Comparison of ENCODE assay signal across 10 cellular contexts in genomic region chr3:189276481-189277190, GRCh38.
DNase-seq lines count a peak whose midpoint lies in the region; ATAC-seq and TF ChIP-seq lines count a peak whose summit lies in the region.
"Had no signal": no experiment of that assay in that cellular context is flagged by ENCODE, and none has a peak within 500 bp of the region (broad histone marks: within the 10 kb centered on the region; RNA-seq: fewer than 3 reads in every experiment).

No MANE protein-coding gene starts in this region.

- no peak overlapping the region for H4K5ac ChIP-seq in IMR-90 (ENCODE audit: low read depth, low read length)

- H2BK120ac ChIP-seq in IMR-90 (ENCODE audit: low read depth, low read length), result peak overlapping the region; percentile 32; the same call in 1 of the 2 replicates

- TF ChIP-seq CTCF in IMR-90 (conservative IDR thresholded peaks at IDR 0.05; ENCODE audit: low read depth, low read length), result no peak
- no peak for TF ChIP-seq CTCF in Calu3 (IDR thresholded peaks at IDR 0.05; ENCODE audit: unreplicated experiment)
- TF ChIP-seq CTCF in GM10248 (IDR thresholded peaks at IDR 0.05; ENCODE audit: control extremely low read depth, extremely low read depth, low read depth, missing control alignments), result no peak

- no peaks in the 10 kb centered on the region for H3K9me3 ChIP-seq in IMR-90 (ENCODE audit: control insufficient read depth, insufficient read depth, low read length)

- no peak overlapping the region for H2BK5ac ChIP-seq in IMR-90 (ENCODE audit: low read depth, low read length, poor library complexity, severe bottlenecking)

- no peaks in the 10 kb centered on the region for H3K36me3 ChIP-seq in IMR-90 (ENCODE audit: control insufficient read depth, insufficient read depth, low read length)

- peak; percentile 56 for DNase-seq in Ammon's horn (ENCODE audit: low spot score)
- DNase-seq in IMR-90, result peak; percentile 28
- DNase-seq in amniotic epithelial cell (ENCODE audit: low read depth), result peak; percentile 93
- no peak for DNase-seq in left lobe of liver (ENCODE audit: low spot score)
- no peak for DNase-seq in Calu3
- DNase-seq in activated gamma-delta T cell (lab: John Stamatoyannopoulos, UW), result no peak
- DNase-seq in GOT3 (lab: John Stamatoyannopoulos, UW), result no peak
- no peak for DNase-seq in GM10248 (ENCODE audit: extremely low spot score)
- DNase-seq: activated CD8-positive, alpha-beta T cell treated with anti-CD3 and anti-CD28 coated beads for 36 hours had no signal

- ATAC-seq in IMR-90 (ENCODE audit: low read depth), result peak; percentile 35; the same call in 1 of the 2 replicates
- peak; percentile 36 for ATAC-seq in left lobe of liver
- ATAC-seq: activated CD8-positive, alpha-beta T cell treated with anti-CD3 and anti-CD28 coated beads for 36 hours; K562 had no signal

- H4K8ac ChIP-seq in IMR-90 (ENCODE audit: low read depth in 2 of 2, low read length in 2 of 2), result no peak overlapping the region

- CTCF ChIA-PET in IMR-90 (lab: Yijun Ruan, JAX) (no interaction called here), Calu3 (lab: Charles Lee) (interaction anchor here (0.6 to 2.3 kb wide), 5 partner anchors 12 to 672 kb away, joined by 3 to 6 read pairs (median 3); no protein-coding TSS in a partner anchor), GM10248 (lab: Yijun Ruan, JAX) (interaction anchor here (1.1 to 1.9 kb wide), 9 partner anchors 10 to 675 kb away, joined by 3 to 10 read pairs (median 3); no protein-coding TSS in a partner anchor)

- no peak overlapping the region for H2AK5ac ChIP-seq in IMR-90 (ENCODE audit: low read depth, low read length)

- no peak overlapping the region for H3K4me3 Mint-ChIP-seq in Calu3 (ENCODE audit: low read depth, unreplicated experiment)
- H3K4me3 Mint-ChIP-seq: activated CD8-positive, alpha-beta T cell treated with anti-CD3 and anti-CD28 coated beads for 36 hours had no signal

- H2AFZ ChIP-seq in IMR-90 (replicated peaks; ENCODE audit: low read length, poor library complexity), result peak overlapping the region; percentile 60

- H3K4me1 Mint-ChIP-seq in Calu3 (ENCODE audit: low read depth, unreplicated experiment), result peaks cover 34% of the 10 kb centered on the region

- no peak overlapping the region; the same call in 1 of the 2 replicates for H3K23ac ChIP-seq in IMR-90 (ENCODE audit: low read depth, low read length)

- peak overlapping the region; percentile 23; the same call in 1 of the 2 replicates for H2BK20ac ChIP-seq in IMR-90 (ENCODE audit: low read depth, low read length)

- H3K9me3 Mint-ChIP-seq in Calu3 (ENCODE audit: low read depth, unreplicated experiment), result peaks cover 3% of the 10 kb centered on the region
- H3K9me3 Mint-ChIP-seq: activated CD8-positive, alpha-beta T cell treated with anti-CD3 and anti-CD28 coated beads for 36 hours had no signal

- BruUV-seq in IMR-90 (replicated peaks; lab: Mats Ljungman, UMichigan) (no TSS peak), Calu3 (replicated peaks; lab: Mats Ljungman, UMichigan) (no TSS peak)

- peaks cover 3% of the 10 kb centered on the region; the same call in 1 of the 2 replicates for H3K4me1 ChIP-seq in IMR-90 (ENCODE audit: control insufficient read depth, insufficient read depth, low read length)

- intact Hi-C loops in IMR-90 (cut with micrococcal nuclease) (no loop called here), Calu3 (cut with micrococcal nuclease; ENCODE audit: unreplicated experiment) (loop anchor here (10.0 kb wide), 1 partner anchor 188 kb away; no protein-coding TSS in a partner anchor)

- peak overlapping the region; percentile 56 for H3K4me2 ChIP-seq in IMR-90 (ENCODE audit: low read depth, low read length)

- H2BK15ac ChIP-seq in IMR-90 (ENCODE audit: low read depth, low read length), result no peak overlapping the region

- no peak for TF ChIP-seq RAD21 in IMR-90 (IDR thresholded peaks at IDR 0.05; ENCODE audit: low read length)

- H3K14ac ChIP-seq in IMR-90 (replicated peaks; ENCODE audit: low read depth, low read length), result no peak overlapping the region

- no peaks in the 10 kb centered on the region for H3K79me1 ChIP-seq in IMR-90 (ENCODE audit: low read depth in 1 of 2, low read length in 2 of 2)

- no peak overlapping the region for H3K9ac ChIP-seq in IMR-90 (ENCODE audit: low read depth, low read length)

- H3K18ac ChIP-seq in IMR-90 (ENCODE audit: low read depth, low read length), result no peak overlapping the region

- no peak overlapping the region for H2AK9ac ChIP-seq in IMR-90 (replicated peaks; ENCODE audit: low read depth, low read length, poor library complexity)

- 0 out of 2 replicates have a peak overlapping the region, but pooled peaks have one; percentile 23 for H3K56ac ChIP-seq in IMR-90 (ENCODE audit: extremely low read depth, insufficient read depth, low read length)

- POLR2A ChIA-PET in IMR-90 (lab: Charles Lee; ENCODE audit: unreplicated experiment) (no interaction called here), GM10248 (lab: Yijun Ruan, JAX) (no interaction called here)

- no peaks in the 10 kb centered on the region; the same call in 1 of the 2 replicates for H3K9me1 ChIP-seq in IMR-90 (ENCODE audit: insufficient read depth, low read length)

- no peaks in the 10 kb centered on the region for H3K36me3 Mint-ChIP-seq in Calu3 (ENCODE audit: insufficient read depth, unreplicated experiment)

- H3K27ac Mint-ChIP-seq in Calu3 (ENCODE audit: unreplicated experiment), result no peak overlapping the region
- H3K27ac Mint-ChIP-seq: activated CD8-positive, alpha-beta T cell treated with anti-CD3 and anti-CD28 coated beads for 36 hours had no signal

- no peak overlapping the region for H4K91ac ChIP-seq in IMR-90 (ENCODE audit: insufficient read depth, low read depth, low read length)

- TF ChIP-seq POLR2A in IMR-90 (IDR thresholded peaks at IDR 0.05; ENCODE audit: low read depth, low read length), result no peak

- in situ Hi-C loops in IMR-90 (cut with MboI; ENCODE audit: low sequenced_read_pairs), result no loop called here

- H4K20me1 ChIP-seq in IMR-90 (ENCODE audit: insufficient read depth, low read length), result no peaks in the 10 kb centered on the region

- no CpG with 5 or more reads among the region's 5 CpGs for WGBS in IMR-90 (ENCODE audit: extremely low coverage in 2 of 2, insufficient read length in 1 of 2), 2 experiments

- no peak overlapping the region for H3K27ac ChIP-seq in IMR-90 (ENCODE audit: insufficient read depth, low read length)

- no peaks in the 10 kb centered on the region for H3K27me3 ChIP-seq in IMR-90 (ENCODE audit: control insufficient read depth, insufficient read depth, low read length)

- no peaks in the 10 kb centered on the region for H3K27me3 Mint-ChIP-seq in Calu3 (ENCODE audit: unreplicated experiment)
- H3K27me3 Mint-ChIP-seq: activated CD8-positive, alpha-beta T cell treated with anti-CD3 and anti-CD28 coated beads for 36 hours had no signal

- dilution Hi-C loops in IMR-90 (cut with HindIII; ENCODE audit: low sequenced_read_pairs, unreplicated experiment), result no loop called here

- no peak overlapping the region for H3K4ac ChIP-seq in IMR-90 (ENCODE audit: low read depth, low read length)

- H3K4me3 ChIP-seq in IMR-90 (ENCODE audit: insufficient read depth, low read depth, low read length), result no peak overlapping the region
- H3K4me3 ChIP-seq: K562 had no signal

TF ChIP-seq in IMR-90, 13 proteins besides CTCF, POLR2A, EP300 and RAD21:
- TF ChIP-seq RCOR1 (IDR thresholded peaks at IDR 0.05; ENCODE audit: insufficient replicate concordance, low read length), result no peak
- TF ChIP-seq RFX5 (IDR thresholded peaks at IDR 0.05; ENCODE audit: low read depth, low read length), result no peak
- TF ChIP-seq SMC3 (IDR thresholded peaks at IDR 0.05; ENCODE audit: low read depth, low read length), result no peak
- no peak for TF ChIP-seq MAZ (IDR thresholded peaks at IDR 0.05; ENCODE audit: borderline replicate concordance, low read depth, low read length)
- no peak for TF ChIP-seq MXI1 (IDR thresholded peaks at IDR 0.05; ENCODE audit: borderline replicate concordance, low read depth, low read length)
- no peak for TF ChIP-seq BHLHE40 (IDR thresholded peaks at IDR 0.05; ENCODE audit: low read depth, low read length)
- no peak for TF ChIP-seq ELK1 (IDR thresholded peaks at IDR 0.05; ENCODE audit: borderline replicate concordance, low read depth, low read length)
- TF ChIP-seq USF2 (IDR thresholded peaks at IDR 0.05; ENCODE audit: low read depth, low read length), result no peak
- TF ChIP-seq CHD1 (IDR thresholded peaks at IDR 0.05; ENCODE audit: low read depth, low read length), result no peak
- no peak for TF ChIP-seq FOS (IDR thresholded peaks at IDR 0.05; ENCODE audit: low read depth, low read length)
- no peak for TF ChIP-seq CEBPB (IDR thresholded peaks at IDR 0.05; ENCODE audit: low read depth, low read length)
- no peak for TF ChIP-seq NFE2L2 (IDR thresholded peaks at IDR 0.05; ENCODE audit: low read depth, low read length)
- no peak for TF ChIP-seq MAFK (IDR thresholded peaks at IDR 0.05; ENCODE audit: low read depth, low read length)

Comparison
In these comparisons a context has a peak if more than half of its experiments do, and no peak if none do; other contexts are left out.
1. DNase-seq: peak in Ammon's horn (single experiment), IMR-90 (single experiment) and amniotic epithelial cell (single experiment); none in left lobe of liver (single experiment), Calu3 (single experiment), activated gamma-delta T cell (single experiment), GOT3 (single experiment) and GM10248 (single experiment).